In the genomic region with DNA sequence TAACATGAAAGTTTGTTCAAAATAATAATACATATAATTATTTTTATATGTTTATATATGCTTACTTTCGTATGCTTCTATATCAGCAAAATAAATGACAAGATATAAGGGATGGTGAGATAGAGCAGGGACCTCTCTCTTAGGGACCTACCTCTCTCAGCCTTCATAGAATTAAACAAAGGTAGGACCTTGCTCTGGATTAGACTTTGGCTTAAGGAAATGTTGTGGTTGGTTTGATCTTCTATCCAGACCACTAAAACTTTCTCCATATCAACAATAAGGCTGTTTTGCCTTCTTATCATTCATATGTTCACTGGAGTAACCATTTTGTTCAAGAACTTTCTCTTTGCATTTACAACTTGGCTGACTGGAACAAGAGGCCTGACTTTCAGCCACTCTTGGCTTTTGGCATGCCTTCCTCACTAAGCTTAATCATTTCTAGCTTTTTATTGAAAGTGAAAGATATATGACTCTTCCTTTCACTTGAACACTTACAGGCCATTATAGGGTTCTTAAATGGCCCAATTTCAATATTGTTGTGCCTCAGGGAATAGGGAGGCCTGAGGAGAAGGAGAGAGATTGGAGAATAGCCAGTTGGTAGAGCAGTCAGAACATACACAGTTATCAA, we compare ENCODE assay signal across 11 cellular contexts. TPM values are rescaled to one million over a fixed set of nuclear protein-coding genes. Genes with fewer than 3 reads are reported as not detected.
DNase-seq lines count a peak whose midpoint lies in the region; ATAC-seq and TF ChIP-seq lines count a peak whose summit lies in the region.
"Had no signal": no experiment of that assay in that cellular context is flagged by ENCODE, and none has a peak within 500 bp of the region (broad histone marks: within the 10 kb centered on the region; RNA-seq: fewer than 3 reads in every experiment).

No MANE protein-coding gene starts in this region.

- no peak overlapping the region for H3K4me3 Mint-ChIP-seq in nephron

- peaks cover 0 to 1% of the 10 kb centered on the region in 2 donors for H3K36me3 ChIP-seq in psoas muscle (ENCODE audit: insufficient read depth in 1 of 2, low read depth in 1 of 2)

- no peaks in the 10 kb centered on the region for H3K9me3 ChIP-seq in psoas muscle

- TF ChIP-seq CTCF in nephron (IDR thresholded peaks at IDR 0.05; ENCODE audit: unreplicated experiment in 3 of 3) (no peak), psoas muscle (IDR thresholded peaks at IDR 0.05) (no peak)

- peak; percentile 28 for DNase-seq in activated CD4-positive, alpha-beta T cell treated with anti-CD3 and anti-CD28 coated beads for 48 hours
- no peak for DNase-seq in activated CD4-positive, alpha-beta T cell treated with anti-CD3 and anti-CD28 coated beads for 1 hour
- no peak for DNase-seq in GDM1 (lab: John Stamatoyannopoulos, UW)
- DNase-seq in psoas muscle, result no peak
- DNase-seq in EL, result no peak
- DNase-seq: cerebellar nuclear complex, hippocampal formation had no signal

- intact Hi-C loops in psoas muscle (cut with DNase I), result no loop called here

- peaks cover 6% of the 10 kb centered on the region for H3K4me1 ChIP-seq in psoas muscle

- WGBS in psoas muscle, 3 donors, result 93 to 98% (median 94%) methylated on average over 1 of the region's 1 CpG

- no peaks in the 10 kb centered on the region for H3K4me1 Mint-ChIP-seq in nephron

- no peaks in the 10 kb centered on the region for H3K27me3 Mint-ChIP-seq in nephron (ENCODE audit: low read depth)

- ATAC-seq in GM21723 (IDR thresholded peaks at IDR 0.05; ENCODE audit: unreplicated experiment) (peak; percentile 65), HG03342 (IDR thresholded peaks at IDR 0.05; ENCODE audit: unreplicated experiment) (peak; percentile 79), psoas muscle (no peak)

- peak overlapping the region; percentile 18 to 81 (median 47) for H3K27ac Mint-ChIP-seq in nephron

- H3K27me3 ChIP-seq in psoas muscle (ENCODE audit: insufficient read depth in 3 of 3, low read length in 2 of 3), result no peaks in the 10 kb centered on the region

- no peaks in the 10 kb centered on the region for H3K36me3 Mint-ChIP-seq in nephron (ENCODE audit: low read depth)

- H3K4me3 ChIP-seq in psoas muscle, result no peak overlapping the region

- H3K9me3 Mint-ChIP-seq in nephron, result peaks cover 3% of the 10 kb centered on the region

- H3K27ac ChIP-seq in psoas muscle, result no peak overlapping the region

RNA-seq across cellular contexts. Expression of a gene that starts 14.4 kb away (rescaled TPM):
- total RNA-seq in psoas muscle, result 1 to 10 TPM; 2.4 to 4.1 (median 3.2) TPM
- polyA plus RNA-seq in psoas muscle, result 1 to 10 TPM in 2 of 3 donors, under 1 TPM in 1; 0.34 to 3.1 (median 2.5) TPM
- polyA plus RNA-seq: neural cell had no signal

Comparison
In these comparisons a context has a peak if more than half of its experiments do, and no peak if none do; other contexts are left out.
1. ATAC-seq: peak in GM21723 (single experiment) and HG03342 (single experiment); none in psoas muscle (0 of 4).